Comparison of ENCODE assay signal across 16 cellular contexts in the genomic region with DNA sequence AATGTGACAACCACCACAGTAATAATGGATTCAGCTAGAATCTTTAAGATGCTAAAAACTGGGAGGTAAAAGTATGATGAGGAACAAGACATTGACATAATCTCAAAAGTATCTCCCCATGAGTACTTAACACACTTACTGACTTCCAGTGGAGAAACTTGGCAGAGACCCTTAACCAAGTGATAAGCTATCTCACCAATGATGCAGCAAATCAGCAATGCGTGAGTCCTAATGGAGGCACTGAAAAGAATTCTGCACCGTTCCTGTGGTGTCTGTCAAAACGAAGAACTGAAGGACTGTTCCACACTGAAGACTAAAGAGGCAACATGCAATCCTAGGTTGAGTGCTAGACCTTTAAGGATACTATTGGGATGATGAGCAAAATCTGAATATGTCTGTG.
A peak's percentile ranks its signal among the peaks of the same experiment; 100 is the strongest.
DNase-seq lines count a peak whose midpoint lies in the region; ATAC-seq and TF ChIP-seq lines count a peak whose summit lies in the region.
"Had no signal": no experiment of that assay in that cellular context is flagged by ENCODE, and none has a peak within 500 bp of the region (broad histone marks: within the 10 kb centered on the region; RNA-seq: fewer than 3 reads in every experiment).

No MANE protein-coding gene starts in this region.

- no peak overlapping the region for H3K4me3 ChIP-seq in fibroblast of pulmonary artery (replicated peaks; ENCODE audit: low read depth, low read length)
- H3K4me3 ChIP-seq in osteoblast (ENCODE audit: insufficient read depth, low read length) = no peak overlapping the region
- H3K4me3 ChIP-seq: A549, HAP-1 had no signal

- peaks cover 4% of the 10 kb centered on the region for H4K20me1 ChIP-seq in osteoblast (ENCODE audit: insufficient read depth, low read length)

- H2AFZ ChIP-seq in osteoblast (ENCODE audit: low read length) = no peak overlapping the region

- H3K4me1 ChIP-seq in osteoblast (ENCODE audit: insufficient read depth, low read length) = no peaks in the 10 kb centered on the region
- H3K4me1 ChIP-seq: A549, Caco-2, HAP-1 had no signal

- no peak for ATAC-seq in GM19463 (IDR thresholded peaks at IDR 0.05; ENCODE audit: unreplicated experiment)
- ATAC-seq: A549, HepG2 had no signal

- H3K36me3 ChIP-seq in osteoblast (ENCODE audit: insufficient read depth, low read length) = peaks cover 36% of the 10 kb centered on the region

- H3K27ac ChIP-seq in osteoblast (ENCODE audit: low read depth, low read length) = no peak overlapping the region
- H3K27ac ChIP-seq: 22Rv1, A549, C4-2B had no signal

- H3K79me2 ChIP-seq in osteoblast (ENCODE audit: insufficient read depth, low read length) = no peaks in the 10 kb centered on the region

- TF ChIP-seq CTCF in fibroblast of pulmonary artery (IDR thresholded peaks at IDR 0.05; ENCODE audit: low read length, missing control alignments) (no peak), osteoblast (IDR thresholded peaks at IDR 0.05; ENCODE audit: extremely low read depth, low read depth, low read length) (no peak)

- H3K4me2 ChIP-seq in osteoblast (ENCODE audit: insufficient read depth, low read length) = peak overlapping the region; percentile 42
- H3K4me2 ChIP-seq: A549 had no signal

- no peaks in the 10 kb centered on the region for H3K27me3 ChIP-seq in osteoblast (ENCODE audit: insufficient read depth, low read length)

- no peaks in the 10 kb centered on the region for H3K9me3 ChIP-seq in osteoblast (ENCODE audit: low read depth, low read length)
- H3K9me3 ChIP-seq: A549, Caco-2, HAP-1 had no signal

- DNase-seq in NCI-H146 treated with DMSO at 0.1 percent for 48 hours (lab: John Stamatoyannopoulos, UW; ENCODE audit: unreplicated experiment) (peak; percentile 3), NCI-H146 (lab: John Stamatoyannopoulos, UW) (no peak), amniotic epithelial cell (ENCODE audit: low read depth) (peak; percentile 14), fibroblast of pulmonary artery (ENCODE audit: low read depth) (peak; percentile 10), osteoblast (ENCODE audit: insufficient read length, low spot score, missing footprints) (no peak), NCI-H510A treated with DMSO at 0.1 percent for 48 hours (lab: John Stamatoyannopoulos, UW) (no peak), NCI-H2196 treated with DMSO at 0.1 percent for 48 hours (lab: John Stamatoyannopoulos, UW; ENCODE audit: unreplicated experiment) (no peak)
- DNase-seq: AML-193; Caco-2; CD4-positive, alpha-beta T cell had no signal

Comparison
In these comparisons a context has a peak if more than half of its experiments do, and no peak if none do; other contexts are left out.
1. DNase-seq: peak in NCI-H146 treated with DMSO at 0.1 percent for 48 hours (single experiment), amniotic epithelial cell (single experiment) and fibroblast of pulmonary artery (single experiment); none in NCI-H146 (single experiment), osteoblast (single experiment), NCI-H510A treated with DMSO at 0.1 percent for 48 hours (single experiment) and NCI-H2196 treated with DMSO at 0.1 percent for 48 hours (single experiment).